Comparison of ENCODE assay signal across 1 cellular context in the genomic region with DNA sequence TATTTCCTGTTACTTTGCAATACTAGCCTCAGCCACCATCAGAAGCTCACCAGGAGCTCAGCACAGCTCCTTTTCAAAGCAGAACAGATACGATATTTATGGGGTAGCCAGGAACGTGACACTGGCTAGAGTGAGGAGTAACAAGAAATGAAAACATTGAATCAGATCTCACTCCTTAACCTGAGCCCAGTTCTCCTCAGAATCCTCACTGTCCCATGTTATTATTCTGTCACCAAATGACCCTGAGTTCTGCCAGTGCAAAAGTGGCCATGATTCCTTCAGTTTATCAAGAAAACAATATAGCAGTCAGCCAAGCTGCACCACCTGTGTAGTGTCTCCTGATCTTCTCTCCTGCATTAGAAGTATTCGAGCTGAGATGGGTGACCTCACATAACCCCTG.
A peak's percentile ranks its signal among the peaks of the same experiment; 100 is the strongest.
TF ChIP-seq lines count a peak whose summit lies in the region.

No MANE protein-coding gene starts in this region.

TF ChIP-seq in HEK293, 187 proteins besides CTCF, POLR2A, EP300 and RAD21 (continued from another document):
- TF ChIP-seq, protein P1, sequence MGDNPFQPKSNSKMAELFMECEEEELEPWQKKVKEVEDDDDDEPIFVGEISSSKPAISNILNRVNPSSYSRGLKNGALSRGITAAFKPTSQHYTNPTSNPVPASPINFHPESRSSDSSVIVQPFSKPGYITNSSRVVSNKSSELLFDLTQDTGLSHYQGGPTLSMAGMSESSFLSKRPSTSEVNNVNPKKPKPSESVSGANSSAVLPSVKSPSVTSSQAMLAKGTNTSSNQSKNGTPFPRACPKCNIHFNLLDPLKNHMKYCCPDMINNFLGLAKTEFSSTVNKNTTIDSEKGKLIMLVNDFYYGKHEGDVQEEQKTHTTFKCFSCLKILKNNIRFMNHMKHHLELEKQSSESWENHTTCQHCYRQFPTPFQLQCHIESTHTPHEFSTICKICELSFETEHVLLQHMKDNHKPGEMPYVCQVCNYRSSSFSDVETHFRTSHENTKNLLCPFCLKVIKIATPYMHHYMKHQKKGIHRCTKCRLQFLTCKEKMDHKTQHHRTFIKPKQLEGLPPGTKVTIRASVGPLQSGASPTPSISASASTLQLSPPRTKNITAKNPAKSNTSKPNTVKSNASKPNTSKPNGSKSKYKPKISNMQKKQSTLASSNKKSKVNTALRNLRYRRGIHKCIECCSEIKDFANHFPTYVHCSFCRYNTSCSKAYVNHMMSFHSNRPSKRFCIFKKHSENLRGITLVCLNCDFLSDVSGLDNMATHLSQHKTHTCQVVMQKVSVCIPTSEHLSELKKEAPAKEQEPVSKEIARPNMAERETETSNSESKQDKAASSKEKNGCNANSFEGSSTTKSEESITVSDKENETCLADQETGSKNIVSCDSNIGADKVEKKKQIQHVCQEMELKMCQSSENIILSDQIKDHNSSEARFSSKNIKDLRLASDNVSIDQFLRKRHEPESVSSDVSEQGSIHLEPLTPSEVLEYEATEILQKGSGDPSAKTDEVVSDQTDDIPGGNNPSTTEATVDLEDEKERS (tag by site-specific recombination; IDR thresholded peaks at IDR 0.05) = no peak
- 0 out of 2 replicates have a peak, but pooled peaks have one; percentile 56 for TF ChIP-seq TRIM28 (IDR thresholded peaks at IDR 0.05; ENCODE audit: borderline replicate concordance, low read length)
- TF ChIP-seq ZNF2 (tag by site-specific recombination; IDR thresholded peaks at IDR 0.05) = no peak
- TF ChIP-seq, protein P2, sequence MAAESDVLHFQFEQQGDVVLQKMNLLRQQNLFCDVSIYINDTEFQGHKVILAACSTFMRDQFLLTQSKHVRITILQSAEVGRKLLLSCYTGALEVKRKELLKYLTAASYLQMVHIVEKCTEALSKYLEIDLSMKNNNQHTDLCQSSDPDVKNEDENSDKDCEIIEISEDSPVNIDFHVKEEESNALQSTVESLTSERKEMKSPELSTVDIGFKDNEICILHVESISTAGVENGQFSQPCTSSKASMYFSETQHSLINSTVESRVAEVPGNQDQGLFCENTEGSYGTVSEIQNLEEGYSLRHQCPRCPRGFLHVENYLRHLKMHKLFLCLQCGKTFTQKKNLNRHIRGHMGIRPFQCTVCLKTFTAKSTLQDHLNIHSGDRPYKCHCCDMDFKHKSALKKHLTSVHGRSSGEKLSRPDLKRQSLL (tag by site-specific recombination; IDR thresholded peaks at IDR 0.05) = no peak
- no peak for TF ChIP-seq HOXA7 (CRISPR knock-in tag; IDR thresholded peaks at IDR 0.05; ENCODE audit: borderline replicate concordance)
